In the genomic region with DNA sequence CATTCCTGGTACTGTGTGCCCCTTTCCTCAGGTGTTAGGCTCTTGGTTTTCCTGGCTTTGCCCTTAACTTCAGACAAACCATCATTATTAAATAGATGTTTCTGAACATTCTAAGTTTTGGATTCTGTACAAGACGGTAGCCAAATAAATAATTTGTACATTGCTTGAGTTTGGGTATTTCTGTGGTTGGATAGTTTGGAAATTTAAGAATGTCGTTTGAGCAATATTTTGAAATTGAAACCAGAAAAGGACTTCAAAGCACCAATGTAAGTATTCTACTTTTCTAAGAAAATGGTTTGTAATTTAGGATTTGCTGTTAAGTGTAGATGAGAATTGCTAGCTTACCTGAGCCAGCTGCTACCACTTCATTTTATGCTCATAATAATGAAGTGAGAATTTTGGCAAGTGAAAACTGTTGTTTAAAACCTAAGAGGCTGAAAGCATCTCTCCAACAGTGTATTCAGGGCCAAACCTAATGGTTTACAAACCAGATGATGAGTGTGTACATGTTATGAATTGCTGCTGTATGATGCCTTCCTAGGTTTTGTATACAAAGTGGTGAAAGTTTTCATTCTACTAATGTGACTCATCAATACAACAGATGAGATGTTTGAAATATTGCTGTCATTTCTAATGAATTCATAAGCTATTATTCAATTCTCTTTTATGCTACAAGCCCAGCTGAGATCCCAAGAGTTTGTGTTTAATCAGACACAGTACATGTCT, we compare ENCODE assay signal across 20 cellular contexts.
A peak's percentile ranks its signal among the peaks of the same experiment; 100 is the strongest.
DNase-seq lines count a peak whose midpoint lies in the region; ATAC-seq, FAIRE-seq and TF ChIP-seq lines count a peak whose summit lies in the region.
"Had no signal": no experiment of that assay in that cellular context is flagged by ENCODE, and none has a peak within 500 bp of the region (broad histone marks: within the 10 kb centered on the region; RNA-seq: fewer than 3 reads in every experiment).

No MANE protein-coding gene starts in this region.

- H3K27ac ChIP-seq in pancreas = no peak overlapping the region
- H3K27ac ChIP-seq: sigmoid colon, SJSA1 had no signal

- H3K9ac ChIP-seq in adipocyte (ENCODE audit: low read length) = no peak overlapping the region

- H3K9me3 ChIP-seq in adipocyte (ENCODE audit: control insufficient read depth, low read length) (peaks cover 4% of the 10 kb centered on the region), pancreas (no peaks in the 10 kb centered on the region)
- H3K9me3 ChIP-seq: SJSA1 had no signal

- ATAC-seq in pancreas (no peak), GM18502 (IDR thresholded peaks at IDR 0.05; ENCODE audit: poor library complexity, unreplicated experiment) (no peak), GM21390 (IDR thresholded peaks at IDR 0.05; ENCODE audit: unreplicated experiment) (no peak)
- ATAC-seq: left cardiac atrium had no signal

- no peak for FAIRE-seq in pancreas (lab: Jason Lieb, UNC)

- H3K36me3 ChIP-seq in adipocyte (ENCODE audit: control insufficient read depth, insufficient read depth, low read length, severe bottlenecking) (no peaks in the 10 kb centered on the region), pancreas (no peaks in the 10 kb centered on the region)
- H3K36me3 ChIP-seq: sigmoid colon, SJSA1 had no signal

- H3K4me3 ChIP-seq in AG10803 (ENCODE audit: low read length) (no peak overlapping the region), adipocyte (ENCODE audit: low read length) (no peak overlapping the region), foreskin fibroblast (ENCODE audit: low read depth in 1 of 2, low read length in 2 of 2) (no peak overlapping the region), pancreas (no peak overlapping the region)
- H3K4me3 ChIP-seq: sigmoid colon, SJSA1 had no signal

- TF ChIP-seq CTCF in AG10803 (conservative IDR thresholded peaks at IDR 0.05; ENCODE audit: low read length) = no peak
- no peak for TF ChIP-seq CTCF in foreskin fibroblast (IDR thresholded peaks at IDR 0.05; ENCODE audit: low read depth, low read length)
- no peak for TF ChIP-seq CTCF in pancreas (IDR thresholded peaks at IDR 0.05)

- DNase-seq in AG10803 (ENCODE audit: low read depth) = peak; percentile 75
- peak; percentile 92 for DNase-seq in HCEC 1CT
- peak; percentile 62 for DNase-seq in adipocyte (ENCODE audit: low read depth)
- DNase-seq in foreskin fibroblast = peak; percentile 54
- no peak for DNase-seq in pancreas
- DNase-seq in cortex of kidney (lab: John Stamatoyannopoulos, UW) = no peak
- DNase-seq: activated CD4-positive, alpha-beta T cell treated with anti-CD3 and anti-CD28 coated beads, Interleukin-2, amount 10 ng/mL, durations not matched to agents 7 days and 5 days; activated CD8-positive, alpha-beta memory T cell treated with anti-CD3 and anti-CD28 coated beads, Interleukin-2, amount 50 U/mL, for 4 hours; DMS53; glutamatergic neuron; left cardiac atrium; NCI-H1694; NCI-H226; NCI-H82; posterior cingulate gyrus; sigmoid colon; stimulated activated naive CD4-positive, alpha-beta T cell treated with Interleukin-2 at 50 U/mL for 16 hours had no signal

- WGBS in pancreas, 2 donors = 67 to 71% methylated on average over 2 of the region's 2 CpGs

- H3K4me1 ChIP-seq in adipocyte (ENCODE audit: control insufficient read depth, insufficient read depth, low read length) (no peaks in the 10 kb centered on the region), pancreas (no peaks in the 10 kb centered on the region)
- H3K4me1 ChIP-seq: sigmoid colon, SJSA1 had no signal

- intact Hi-C loops in pancreas (cut with DNase I) = no loop called here

- no peaks in the 10 kb centered on the region for H3K27me3 ChIP-seq in adipocyte (replicated peaks; ENCODE audit: control insufficient read depth, insufficient read depth, low read length)
- no peaks in the 10 kb centered on the region for H3K27me3 ChIP-seq in pancreas
- H3K27me3 ChIP-seq: sigmoid colon, SJSA1 had no signal

Comparison
In these comparisons a context has a peak if more than half of its experiments do, and no peak if none do; other contexts are left out.
1. DNase-seq: peak in AG10803 (single experiment), HCEC 1CT (single experiment), adipocyte (single experiment) and foreskin fibroblast (2 of 2); none in pancreas (0 of 6) and cortex of kidney (single experiment).